In the genomic region with DNA sequence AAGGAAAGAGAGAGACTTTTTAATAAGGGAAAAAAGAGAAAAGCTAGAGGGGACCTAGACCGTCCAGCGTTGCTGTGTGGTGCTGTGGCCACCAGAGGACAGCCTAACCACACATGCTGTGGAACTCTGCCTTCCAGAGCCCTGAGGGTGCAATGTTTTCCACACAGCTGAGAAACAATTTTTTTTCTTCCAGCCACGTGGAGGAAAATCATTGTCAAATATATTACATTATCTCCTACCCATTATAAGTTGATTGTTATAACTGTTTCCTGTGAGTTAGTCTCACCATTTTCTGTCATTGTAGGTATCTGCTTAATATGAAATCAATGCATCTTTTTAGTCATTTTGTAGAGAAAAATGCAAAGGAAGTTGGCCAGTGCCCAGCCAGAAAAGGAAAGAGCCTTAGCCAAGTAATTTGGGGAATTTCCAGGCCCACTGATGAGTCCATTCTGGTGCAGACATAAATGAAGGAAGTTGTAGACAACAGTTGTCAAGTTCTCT, we compare ENCODE assay signal across 8 cellular contexts. TPM values are rescaled to one million over a fixed set of nuclear protein-coding genes. Genes with fewer than 3 reads are reported as not detected.
DNase-seq lines count a peak whose midpoint lies in the region; ATAC-seq, FAIRE-seq and TF ChIP-seq lines count a peak whose summit lies in the region.

No MANE protein-coding gene starts in this region.

- no peaks in the 10 kb centered on the region for H3K36me3 ChIP-seq in K562 (ENCODE audit: control insufficient read depth, insufficient read depth, low read length)

- no peak overlapping the region for H3K4me2 ChIP-seq in H9 (ENCODE audit: insufficient read depth, insufficient read length, low read length)
- no peak overlapping the region for H3K4me2 ChIP-seq in K562 (ENCODE audit: insufficient read depth, low read length)

- no peak overlapping the region for H3K4ac ChIP-seq in H9 (ENCODE audit: low read depth, low read length)

- TF ChIP-seq CTCF in H9 (conservative IDR thresholded peaks at IDR 0.05) (peak; percentile 98), K562 (IDR thresholded peaks at IDR 0.05 in 2 of 3, conservative IDR thresholded peaks at IDR 0.05 in 1 of 3; ENCODE audit: insufficient read depth in 2 of 3, low read depth in 1 of 3, low read length in 3 of 3) (peak; percentile 94 to 98 (median 97))

- no peak overlapping the region for H2BK20ac ChIP-seq in H9 (ENCODE audit: low read depth, low read length, poor library complexity, severe bottlenecking)

- H3K9me3 Mint-ChIP-seq in H9: no peaks in the 10 kb centered on the region

- CTCF ChIA-PET in K562 (lab: Yijun Ruan, JAX; ENCODE audit: low intra/inter-chr PET ratio): interaction anchor here (0.6 to 2.3 kb wide), 4 partner anchors 36 to 823 kb away, joined by 3 to 14 read pairs (median 4); no protein-coding TSS in a partner anchor

- peak; percentile 93 for FAIRE-seq in K562 (lab: Jason Lieb, UNC)

- H2BK5ac ChIP-seq in H9 (ENCODE audit: insufficient read length, low read length): no peak overlapping the region

- TF ChIP-seq POLR2A in K562 (conservative IDR thresholded peaks at IDR 0.05): no peak

- H3K9me3 ChIP-seq in H9 (ENCODE audit: control insufficient read depth, low read depth, low read length) (no peaks in the 10 kb centered on the region), K562 (replicated peaks; ENCODE audit: control insufficient read depth, insufficient read depth, low read depth, low read length) (no peaks in the 10 kb centered on the region)

- no CpG with 5 or more reads among the region's 3 CpGs for WGBS in H9 (ENCODE audit: extremely low coverage, insufficient read length, low lambda C conversion rate)
- WGBS in K562 (ENCODE audit: insufficient coverage, low coverage, missing lambda C conversion rate): 0% methylated on average over 3 of the region's 3 CpGs

- no peak overlapping the region for H2BK120ac ChIP-seq in H9 (ENCODE audit: low read depth, low read length, poor library complexity, severe bottlenecking)

- H3K9ac ChIP-seq in H9 (ENCODE audit: extremely low read depth, insufficient read length, low read length): no peak overlapping the region
- H3K9ac ChIP-seq in K562 (ENCODE audit: insufficient read depth in 1 of 2, low read depth in 2 of 2, low read length in 2 of 2): no peak overlapping the region

- POLR2A ChIA-PET in K562 (lab: Yijun Ruan, JAX): interaction anchor here (1.5 kb wide), 1 partner anchor 70 kb away, joined by 5 read pairs; the partner anchor contains the start of gene GCFC2

- H4K20me1 ChIP-seq in H9 (ENCODE audit: control insufficient read depth, insufficient read depth, insufficient read length): no peaks in the 10 kb centered on the region
- H4K20me1 ChIP-seq in K562 (replicated peaks; ENCODE audit: control insufficient read depth, insufficient read depth, low read length): no peaks in the 10 kb centered on the region

- no peak for TF ChIP-seq EP300 in K562 (IDR thresholded peaks at IDR 0.05; ENCODE audit: low read length)

- H3K27me3 ChIP-seq in H9 (ENCODE audit: insufficient read depth, low read length): no peaks in the 10 kb centered on the region
- H3K27me3 ChIP-seq in K562 (ENCODE audit: control insufficient read depth in 2 of 2, insufficient read depth in 2 of 2, low read length in 2 of 2): peaks cover 2 to 5% of the 10 kb centered on the region in 2 experiments; a peak in 2 of 5 replicates

- DNase-seq in NCI-H2196 (lab: John Stamatoyannopoulos, UW; ENCODE audit: unreplicated experiment): peak; percentile 51
- no peak for DNase-seq in NCI-H2196 treated with DMSO at 0.1 percent for 48 hours (lab: John Stamatoyannopoulos, UW; ENCODE audit: unreplicated experiment)
- DNase-seq in H9: peak; percentile 52
- peak; percentile 54 for DNase-seq in LoVo (ENCODE audit: low spot score)
- peak; percentile 27 for DNase-seq in T-helper 9 cell
- DNase-seq in K562 (ENCODE audit: extremely low read depth in 1 of 4, low spot score in 3 of 4): peak; percentile 65 to 69 (median 66)
- DNase-seq in inferior parietal cortex (ENCODE audit: extremely low spot score): peak; percentile 83
- peak; percentile 22 to 41 (median 37) for DNase-seq in stimulated activated CD4-positive, alpha-beta T cell treated with anti-CD3 and anti-CD28 coated beads, Interleukin-12 subunit alpha, Interleukin-12 subunit beta, amount 100 ng/mL, for 48 hours (ENCODE audit: low read depth in 2 of 3, low spot score in 1 of 3)

- H3K14ac ChIP-seq in H9 (ENCODE audit: insufficient read depth, low read length): no peak overlapping the region

- no peaks in the 10 kb centered on the region for H3K36me3 Mint-ChIP-seq in H9 (ENCODE audit: insufficient read depth in 1 of 3, low read depth in 3 of 3)

- H4K8ac ChIP-seq in H9 (replicated peaks; ENCODE audit: insufficient read length, low read depth, low read length): no peak overlapping the region

- no peaks in the 10 kb centered on the region for H3K4me1 ChIP-seq in H9 (ENCODE audit: insufficient read depth, low read length)
- H3K4me1 ChIP-seq in K562 (replicated peaks in 1 of 2; ENCODE audit: control insufficient read depth in 2 of 2, insufficient read depth in 2 of 2, low read length in 2 of 2): no peaks in the 10 kb centered on the region

- no peak overlapping the region for H3K4me3 Mint-ChIP-seq in H9

- in situ Hi-C loops in K562 (cut with MboI): loop anchor here (25.0 kb wide), 1 partner anchor 947 kb away; no protein-coding TSS in a partner anchor

- peaks cover 6% of the 10 kb centered on the region for H3K27me3 Mint-ChIP-seq in H9 (ENCODE audit: low read depth)

- H3K9me1 ChIP-seq in K562 (ENCODE audit: control insufficient read depth, insufficient read depth, low read length): no peaks in the 10 kb centered on the region

- no peaks in the 10 kb centered on the region for H3K79me1 ChIP-seq in H9 (ENCODE audit: insufficient read depth, low read depth, low read length, poor library complexity, severe bottlenecking)

- H3K27ac ChIP-seq in H9 (ENCODE audit: insufficient read length, low read depth, low read length): no peak overlapping the region
- H3K27ac ChIP-seq in K562 (ENCODE audit: extremely low read depth, low read depth, low read length): no peak overlapping the region

- H3K4me1 Mint-ChIP-seq in H9: peaks cover 0 to 4% of the 10 kb centered on the region in 2 experiments; a peak in 2 of 4 replicates

- H3K23ac ChIP-seq in H9 (ENCODE audit: insufficient read length, low read depth, low read length): no peak overlapping the region

- no peak overlapping the region for H4K91ac ChIP-seq in H9 (ENCODE audit: insufficient read length, low read depth, low read length)

- no peak overlapping the region for H2BK15ac ChIP-seq in H9 (ENCODE audit: low read depth, low read length)

- H3K18ac ChIP-seq in H9 (ENCODE audit: insufficient read length, low read depth, low read length): no peak overlapping the region

- H3K23me2 ChIP-seq in H9 (ENCODE audit: insufficient read length, low read depth, low read length, poor library complexity, severe bottlenecking): no peaks in the 10 kb centered on the region

- H2AFZ ChIP-seq in H9 (ENCODE audit: low read length) (peak overlapping the region; percentile 95), K562 (ENCODE audit: low read depth, low read length) (peak overlapping the region; percentile 46; the same call in 1 of the 2 replicates)

- no peak overlapping the region for H3K27ac Mint-ChIP-seq in H9

- no peak overlapping the region for H3K4me3 ChIP-seq in K562

- ATAC-seq in K562: peak; percentile 99

- H3K56ac ChIP-seq in H9 (ENCODE audit: insufficient read length, low read depth, low read length): no peak overlapping the region

- no peak overlapping the region for H2BK12ac ChIP-seq in H9 (ENCODE audit: insufficient read length, low read depth, low read length)

- H3K79me2 ChIP-seq in H9 (ENCODE audit: insufficient read depth, low read length) (no peaks in the 10 kb centered on the region), K562 (ENCODE audit: control insufficient read depth, insufficient read depth, low read length) (no peaks in the 10 kb centered on the region)

- no TSS peak for BruUV-seq in K562 (replicated peaks; lab: Mats Ljungman, UMichigan)

- H2AK5ac ChIP-seq in H9 (ENCODE audit: insufficient read length, low read length): no peak overlapping the region

- TF ChIP-seq RAD21 in K562 (CRISPR knock-in tag; conservative IDR thresholded peaks at IDR 0.05 in 1 of 2, IDR thresholded peaks at IDR 0.05 in 1 of 2): peak; percentile 88 to 94

- intact Hi-C loops in K562 (cut with micrococcal nuclease): loop anchor here (1.0 to 5.0 kb wide), 3 partner anchors 37 to 957 kb away; no protein-coding TSS in a partner anchor

- H3T11ph ChIP-seq in H9 (ENCODE audit: low read length): no peak overlapping the region

- H4K5ac ChIP-seq in H9 (ENCODE audit: insufficient read length, low read depth, low read length): no peak overlapping the region

RNA-seq across cellular contexts. Expression of gene MRPL19, which starts 5.9 kb away (rescaled TPM):
- total RNA-seq in H9 (2021) (70.0 and 73.0 TPM in 2 replicates), K562 (2014; rRNA removed) (64.3 and 65.9 TPM in 2 replicates), K562 (2014; rRNA removed; fragmentation: Illumina TruSeq; extraction: Trizol) (59.5 and 66.0 TPM in 2 replicates), K562 (2015; rRNA removed; fragmentation: Illumina TruSeq; extraction: Trizol) (54.3 and 56.3 TPM in 2 replicates), K562 (2021) (61.1 and 68.3 TPM in 2 replicates)
- total RNA-seq in K562 (2011; cell fraction: chromatin; rRNA removed; ENCODE audit: low replicate concordance): 9.8 and 24.7 TPM in 2 replicates
- total RNA-seq in K562 (2011; cell fraction: nucleolus; rRNA removed): 15.3 and 20.7 TPM in 2 replicates
- 18.0 and 23.6 TPM in 2 replicates for total RNA-seq in K562 (2011; cell fraction: nucleoplasm; rRNA removed)
- polyA plus RNA-seq in K562 (2011; rRNA removed) (26.2 and 60.2 TPM in 2 replicates), K562 (2014; fragmentation: Illumina TruSeq; extraction: Trizol) (42.8 and 50.0 TPM in 2 replicates), K562 (2014; fragmentation: Nextera tagmentation; extraction: Ambion mirVana) (10 to 100 TPM in 1 of 2 experiments, 1 to 10 TPM in 1; 9.7 to 11.8 TPM), K562 (2014; rRNA removed) (56.1 and 70.0 TPM in 2 replicates)
- 9.6 and 13.5 TPM in 2 replicates for polyA plus RNA-seq in K562 (2011; cell fraction: cytosol; rRNA removed)
- 8.6 and 9.7 TPM in 2 replicates for polyA plus RNA-seq in K562 (2011; cell fraction: nucleus; rRNA removed)
- 22.0 and 36.8 TPM in 2 replicates for polyA plus RNA-seq in K562 (2012)
- 45.2 and 53.2 TPM in 2 replicates for polyA minus RNA-seq in K562 (2011; rRNA and poly(A)+ RNA removed)
- polyA minus RNA-seq in K562 (2011; cell fraction: cytosol; rRNA and poly(A)+ RNA removed): 10.6 and 24.8 TPM in 2 replicates
- 35.1 and 41.5 TPM in 2 replicates for polyA minus RNA-seq in K562 (2011; cell fraction: nucleus; rRNA and poly(A)+ RNA removed)
